ENCODE assay signal across 9 cellular contexts in the genomic region with DNA sequence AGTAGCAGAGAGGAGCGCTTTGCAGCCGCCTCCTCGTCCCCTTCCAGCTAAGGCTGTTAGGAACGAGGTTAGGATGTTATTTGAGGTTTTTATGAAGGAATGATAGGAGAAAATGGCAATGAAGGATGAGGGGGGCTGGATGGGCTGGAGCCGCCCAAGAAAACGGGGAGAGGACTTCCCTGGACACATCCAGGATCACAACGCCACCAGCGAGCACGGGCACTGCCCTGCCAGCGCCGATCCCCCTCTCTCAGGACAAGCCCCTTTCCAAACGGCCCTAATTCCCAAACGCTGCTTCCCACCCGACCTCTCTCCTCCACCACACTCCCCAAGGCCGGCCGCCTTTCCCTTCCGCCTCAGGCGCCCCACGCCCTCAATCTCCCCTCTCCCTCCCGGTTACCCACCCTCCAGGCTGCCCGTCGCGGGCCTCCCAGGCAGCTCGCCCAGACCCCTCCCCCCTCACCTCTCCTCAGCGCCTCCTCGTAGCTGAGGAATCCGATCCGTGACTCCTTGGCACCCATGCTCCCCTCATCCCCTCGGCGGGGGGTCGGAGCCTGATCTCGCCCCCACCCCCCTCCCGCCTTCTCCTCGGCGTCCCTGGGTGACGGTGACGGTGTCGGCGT. TPM values are rescaled to one million over a fixed set of nuclear protein-coding genes. Genes with fewer than 3 reads are reported as not detected.
A peak's percentile ranks its signal among the peaks of the same experiment; 100 is the strongest.
DNase-seq lines count a peak whose midpoint lies in the region; ATAC-seq, FAIRE-seq and TF ChIP-seq lines count a peak whose summit lies in the region.
"Had no signal": no experiment of that assay in that cellular context is flagged by ENCODE, and none has a peak within 500 bp of the region (broad histone marks: within the 10 kb centered on the region; RNA-seq: fewer than 3 reads in every experiment).

No MANE protein-coding gene starts in this region.

- no peaks in the 10 kb centered on the region for H3K36me3 ChIP-seq in astrocyte (ENCODE audit: insufficient read depth, low read length)

- H3K36me3 Mint-ChIP-seq in astrocyte (ENCODE audit: low read depth, unreplicated experiment) = no peaks in the 10 kb centered on the region
- peaks cover 2 to 3% of the 10 kb centered on the region in 2 donors for H3K36me3 Mint-ChIP-seq in stimulated activated naive B cell treated with anti-CD40 and anti-IgM and Interleukin-4, amounts not matched to agents 10 μg/mL and 1 μg/mL and 100 μg/mL, for 72 hours

- H4K20me1 ChIP-seq in astrocyte (ENCODE audit: insufficient read depth, low read length) = peaks cover 39% of the 10 kb centered on the region

- peak overlapping the region; percentile 96 for H3K4me3 Mint-ChIP-seq in astrocyte (ENCODE audit: unreplicated experiment)
- H3K4me3 Mint-ChIP-seq in stimulated activated naive B cell treated with anti-CD40 and anti-IgM and Interleukin-4, amounts not matched to agents 10 μg/mL and 1 μg/mL and 100 μg/mL, for 72 hours = peak overlapping the region; percentile 99

- peaks cover 50% of the 10 kb centered on the region for H3K79me2 ChIP-seq in astrocyte (ENCODE audit: insufficient read depth, low read length)

- H3K4me1 ChIP-seq in astrocyte (ENCODE audit: insufficient read depth, low read length) = peaks cover 17% of the 10 kb centered on the region

- no peaks in the 10 kb centered on the region for H3K9me3 ChIP-seq in astrocyte (ENCODE audit: insufficient read depth, low read depth, low read length)

- peak; percentile 63 for DNase-seq in DMS79 (lab: John Stamatoyannopoulos, UW)
- DNase-seq in HuH-7.5 (ENCODE audit: low spot score) = peak; percentile 94
- no peak for DNase-seq in astrocyte (ENCODE audit: low read depth)
- peak; percentile 97 for DNase-seq in islet precursor cell
- no peak for DNase-seq in stimulated activated naive B cell treated with anti-CD40 and anti-IgM and Interleukin-4, amounts not matched to agents 10 μg/mL and 1 μg/mL and 100 μg/mL, for 72 hours
- DNase-seq in NCI-H2196 treated with DMSO at 0.1 percent for 48 hours (lab: John Stamatoyannopoulos, UW; ENCODE audit: unreplicated experiment) = no peak
- no peak for DNase-seq in stimulated activated CD4-positive, alpha-beta T cell treated with anti-CD3 and anti-CD28 coated beads, Interleukin-4, amount 100 ng/mL, for 24 hours

- no peaks in the 10 kb centered on the region for H3K27me3 ChIP-seq in astrocyte (ENCODE audit: insufficient read depth, low read length)

- H2AFZ ChIP-seq in astrocyte (ENCODE audit: low read depth, low read length) = peak overlapping the region; percentile 72

- H3K27ac Mint-ChIP-seq in astrocyte (ENCODE audit: unreplicated experiment) = peak overlapping the region; percentile 95
- H3K27ac Mint-ChIP-seq in stimulated activated naive B cell treated with anti-CD40 and anti-IgM and Interleukin-4, amounts not matched to agents 10 μg/mL and 1 μg/mL and 100 μg/mL, for 72 hours = peak overlapping the region; percentile 99

- TF ChIP-seq CTCF in astrocyte (IDR thresholded peaks at IDR 0.05; ENCODE audit: insufficient read depth, low read depth, low read length) = no peak

- ATAC-seq in GM21526 (IDR thresholded peaks at IDR 0.05; ENCODE audit: low FRiP score, unreplicated experiment) = peak; percentile 16
- ATAC-seq in stimulated activated naive B cell treated with anti-CD40 and anti-IgM and Interleukin-4, amounts not matched to agents 10 μg/mL and 1 μg/mL and 100 μg/mL, for 72 hours (replicated peaks) = peak; percentile 47 to 48

- H3K27me3 Mint-ChIP-seq in astrocyte (ENCODE audit: low read depth, unreplicated experiment) = no peaks in the 10 kb centered on the region
- no peaks in the 10 kb centered on the region for H3K27me3 Mint-ChIP-seq in stimulated activated naive B cell treated with anti-CD40 and anti-IgM and Interleukin-4, amounts not matched to agents 10 μg/mL and 1 μg/mL and 100 μg/mL, for 72 hours

- H3K27ac ChIP-seq in astrocyte (ENCODE audit: low read depth, low read length) = peak overlapping the region; percentile 89

- peak overlapping the region; percentile 80 for H3K4me3 ChIP-seq in astrocyte (ENCODE audit: insufficient read depth, low read depth, low read length)

- no peak for FAIRE-seq in astrocyte (lab: Jason Lieb, UNC)
- FAIRE-seq: TTC549 had no signal

- H3K4me2 ChIP-seq in astrocyte (ENCODE audit: low read length) = peak overlapping the region; percentile 99

- H3K9me3 Mint-ChIP-seq in astrocyte (ENCODE audit: unreplicated experiment) = no peaks in the 10 kb centered on the region
- no peaks in the 10 kb centered on the region for H3K9me3 Mint-ChIP-seq in stimulated activated naive B cell treated with anti-CD40 and anti-IgM and Interleukin-4, amounts not matched to agents 10 μg/mL and 1 μg/mL and 100 μg/mL, for 72 hours

- H3K4me1 Mint-ChIP-seq in astrocyte (ENCODE audit: low read depth, unreplicated experiment) = peaks cover 26% of the 10 kb centered on the region
- peaks cover 39 to 74% of the 10 kb centered on the region in 2 donors for H3K4me1 Mint-ChIP-seq in stimulated activated naive B cell treated with anti-CD40 and anti-IgM and Interleukin-4, amounts not matched to agents 10 μg/mL and 1 μg/mL and 100 μg/mL, for 72 hours

- peak overlapping the region; percentile 89 for H3K9ac ChIP-seq in astrocyte (ENCODE audit: low read length)

RNA-seq across cellular contexts. Expression of gene USP32, which starts 0.4 kb away (rescaled TPM):
- 36.8 and 40.2 TPM in 2 replicates for total RNA-seq in astrocyte

RNA-seq across cellular contexts. Expression of gene CHCT1, which starts 30.8 kb away (rescaled TPM):
- not detected in 2 replicates for total RNA-seq in astrocyte

Comparison
In these comparisons a context has a peak if more than half of its experiments do, and no peak if none do; other contexts are left out.
1. DNase-seq: peak in DMS79 (single experiment), HuH-7.5 (single experiment) and islet precursor cell (single experiment); none in astrocyte (single experiment), stimulated activated naive B cell treated with anti-CD40 and anti-IgM and Interleukin-4, amounts not matched to agents 10 μg/mL and 1 μg/mL and 100 μg/mL, for 72 hours (single experiment), NCI-H2196 treated with DMSO at 0.1 percent for 48 hours (single experiment) and stimulated activated CD4-positive, alpha-beta T cell treated with anti-CD3 and anti-CD28 coated beads, Interleukin-4, amount 100 ng/mL, for 24 hours (single experiment).